In the genomic region with DNA sequence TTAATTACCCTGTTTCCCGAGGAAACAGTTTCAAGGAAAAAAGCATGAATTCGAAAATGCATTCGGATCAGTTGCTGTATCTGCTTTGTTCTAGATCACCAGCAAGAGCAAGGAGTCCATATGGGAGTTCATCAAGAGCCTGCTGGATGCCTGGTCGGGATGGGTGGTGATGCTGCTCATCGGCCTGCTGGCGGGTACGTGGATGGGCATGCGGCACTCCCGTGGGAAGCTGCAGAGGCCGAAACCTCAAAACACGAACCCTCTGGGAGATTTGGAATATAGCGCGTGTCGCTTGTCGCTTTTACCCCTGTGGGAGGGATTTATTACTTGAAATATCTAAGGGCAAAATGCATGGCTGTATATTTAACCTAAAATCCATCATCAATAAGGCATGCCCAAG, we compare ENCODE assay signal across 9 cellular contexts.
"Had no signal": no experiment of that assay in that cellular context is flagged by ENCODE, and none has a peak within 500 bp of the region (broad histone marks: within the 10 kb centered on the region; RNA-seq: fewer than 3 reads in every experiment).

No MANE protein-coding gene starts in this region.

- ATAC-seq: HCT116, HepG2 had no signal

- H3K36me3 Mint-ChIP-seq: IgD-negative memory B cell had no signal

- H3K27me3 Mint-ChIP-seq: IgD-negative memory B cell had no signal

- H3K4me3 Mint-ChIP-seq: HFFc6, IgD-negative memory B cell had no signal

- H3K27ac ChIP-seq: GM23248, HL-60 had no signal

- H3K27ac Mint-ChIP-seq: HFFc6, IgD-negative memory B cell had no signal

- DNase-seq: GM23248, GOT3, H7, HFFc6, KBM-7 had no signal

- H3K9me3 Mint-ChIP-seq: HFFc6, IgD-negative memory B cell had no signal
